16 cellular contexts compared by ENCODE assay signal in the genomic region with DNA sequence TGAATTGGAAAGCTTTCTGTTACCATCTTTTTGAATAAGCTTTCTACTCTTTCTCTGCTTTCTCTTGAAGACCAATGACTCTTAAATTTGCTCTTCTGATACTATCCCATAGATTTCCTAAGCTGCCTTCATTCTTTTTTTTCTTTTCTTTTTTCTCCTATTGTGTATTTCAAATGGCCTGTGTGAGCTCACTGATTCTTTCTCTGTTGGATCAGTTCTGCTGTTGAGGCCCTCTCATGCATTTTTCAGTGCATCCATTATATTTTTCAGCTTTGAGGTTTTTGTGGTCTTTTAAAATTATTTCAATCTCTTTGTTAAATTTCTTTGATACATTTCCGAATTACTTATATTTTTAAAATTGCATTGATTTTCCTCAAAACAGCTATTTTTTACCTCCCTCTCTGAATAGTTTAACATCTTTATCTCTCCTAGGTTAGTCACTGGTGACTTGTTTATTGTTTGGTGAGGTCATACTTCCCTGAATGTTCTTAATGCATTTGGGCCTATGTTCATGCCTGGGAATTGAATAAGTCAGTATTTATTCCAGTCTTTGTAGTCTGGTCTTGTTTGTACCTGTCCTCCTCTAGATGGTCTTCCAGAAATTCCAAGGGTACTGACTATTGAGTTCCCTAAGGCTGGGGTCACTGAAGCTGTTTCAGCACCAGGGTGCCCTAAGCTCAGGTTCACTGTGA.
A peak's percentile ranks its signal among the peaks of the same experiment; 100 is the strongest.
DNase-seq lines count a peak whose midpoint lies in the region; ATAC-seq, FAIRE-seq and TF ChIP-seq lines count a peak whose summit lies in the region.
"Had no signal": no experiment of that assay in that cellular context is flagged by ENCODE, and none has a peak within 500 bp of the region (broad histone marks: within the 10 kb centered on the region; RNA-seq: fewer than 3 reads in every experiment).

No MANE protein-coding gene starts in this region.

- intact Hi-C loops in HepG2 (cut with micrococcal nuclease; ENCODE audit: unreplicated experiment) (no loop called here), right lobe of liver (cut with DNase I) (no loop called here), heart left ventricle (cut with DNase I) (no loop called here)

- FAIRE-seq in HepG2 (lab: Jason Lieb, UNC): no peak
- FAIRE-seq: GM12878, GM18507 had no signal

- POLR2A ChIA-PET in HepG2 (lab: Yijun Ruan, JAX): no interaction called here

- H3K9me3 ChIP-seq in HepG2 (ENCODE audit: low read length) (no peaks in the 10 kb centered on the region), right lobe of liver (no peaks in the 10 kb centered on the region), heart left ventricle (peaks cover 0 to 17% (median 3%) of the 10 kb centered on the region in 12 donors)

- no peak overlapping the region for H3K4me3 ChIP-seq in HepG2 (replicated peaks in 1 of 3; ENCODE audit: insufficient read depth in 1 of 3, low read depth in 2 of 3, low read length in 3 of 3)
- H3K4me3 ChIP-seq in right lobe of liver: no peak overlapping the region
- no peak overlapping the region for H3K4me3 ChIP-seq in heart left ventricle
- H3K4me3 ChIP-seq: BLaER1 treated with 17β-estradiol and CSF1 and Interleukin-3, amounts not matched to agents 10 nM and 100 nM; GM12878; GM23338 had no signal

- no peak overlapping the region for H2AFZ ChIP-seq in HepG2 (ENCODE audit: low read length)
- H2AFZ ChIP-seq: GM23338 had no signal

- TF ChIP-seq EP300 in HepG2 (IDR thresholded peaks at IDR 0.05; ENCODE audit: low read depth in 2 of 2, low read length in 2 of 2): no peak
- TF ChIP-seq EP300 in HepG2 (CRISPR knock-in tag; IDR thresholded peaks at IDR 0.05; ENCODE audit: borderline replicate concordance): no peak

- peaks cover 0 to 11% of the 10 kb centered on the region in 2 experiments; a peak in 2 of 5 replicates for H3K27me3 ChIP-seq in HepG2 (ENCODE audit: control insufficient read depth in 1 of 2, insufficient read depth in 2 of 2, low read length in 2 of 2)
- H3K27me3 ChIP-seq in right lobe of liver: no peaks in the 10 kb centered on the region
- H3K27me3 ChIP-seq in foreskin keratinocyte: peaks cover 28% of the 10 kb centered on the region
- peaks cover 0 to 23% (median 2%) of the 10 kb centered on the region in 9 donors for H3K27me3 ChIP-seq in heart left ventricle
- H3K27me3 ChIP-seq: BLaER1 treated with 17β-estradiol and CSF1 and Interleukin-3, amounts not matched to agents 10 nM and 100 nM had no signal

- CTCF ChIA-PET in HepG2 (lab: Yijun Ruan, JAX; ENCODE audit: low intra/inter-chr PET ratio, low total read pairs): no interaction called here

- no peaks in the 10 kb centered on the region for H3K36me3 ChIP-seq in HepG2 (replicated peaks in 1 of 2; ENCODE audit: control insufficient read depth in 1 of 2, insufficient read depth in 2 of 2, low read length in 2 of 2)
- H3K36me3 ChIP-seq in right lobe of liver: no peaks in the 10 kb centered on the region
- no peaks in the 10 kb centered on the region for H3K36me3 ChIP-seq in heart left ventricle
- H3K36me3 ChIP-seq: BLaER1 treated with 17β-estradiol and CSF1 and Interleukin-3, amounts not matched to agents 10 nM and 100 nM had no signal

- BruUV-seq in HepG2 (replicated peaks; lab: Mats Ljungman, UMichigan): no TSS peak

- no peak for TF ChIP-seq RAD21 in HepG2 (CRISPR knock-in tag; IDR thresholded peaks at IDR 0.05)

- H3K27ac ChIP-seq in HepG2 (ENCODE audit: extremely low read length, insufficient read depth, low read length) (no peak overlapping the region), right lobe of liver (no peak overlapping the region), foreskin keratinocyte (no peak overlapping the region), heart left ventricle (no peak overlapping the region)
- H3K27ac ChIP-seq: BLaER1 treated with 17β-estradiol and CSF1 and Interleukin-3, amounts not matched to agents 10 nM and 100 nM had no signal

- 20% methylated on average over 1 of the region's 1 CpG for WGBS in HepG2 (ENCODE audit: low lambda C conversion rate)
- 70% methylated on average over 1 of the region's 1 CpG for WGBS in right lobe of liver (ENCODE audit: insufficient coverage, low coverage, low lambda C conversion rate, missing lambda C conversion rate)
- 90 to 98% (median 95%) methylated on average over 1 of the region's 1 CpG for WGBS in heart left ventricle, 4 donors

- H4K20me1 ChIP-seq in HepG2 (ENCODE audit: insufficient read depth, low read length): no peaks in the 10 kb centered on the region
- H4K20me1 ChIP-seq: BLaER1 treated with 17β-estradiol and CSF1 and Interleukin-3, amounts not matched to agents 10 nM and 100 nM had no signal

- H3K4me1 ChIP-seq in HepG2 (ENCODE audit: insufficient read depth, low read length): no peaks in the 10 kb centered on the region
- no peaks in the 10 kb centered on the region for H3K4me1 ChIP-seq in right lobe of liver
- H3K4me1 ChIP-seq in foreskin keratinocyte: peaks cover 4% of the 10 kb centered on the region
- no peaks in the 10 kb centered on the region for H3K4me1 ChIP-seq in heart left ventricle

- TF ChIP-seq POLR2A in HepG2 (IDR thresholded peaks at IDR 0.05; ENCODE audit: insufficient read depth in 1 of 2, low read depth in 2 of 2, low read length in 2 of 2): no peak
- TF ChIP-seq POLR2A in right lobe of liver (IDR thresholded peaks at IDR 0.05): no peak
- TF ChIP-seq POLR2A in heart left ventricle (IDR thresholded peaks at IDR 0.05): no peak

- no peak overlapping the region for H3K9ac ChIP-seq in HepG2 (ENCODE audit: insufficient read depth, low read depth, low read length)
- H3K9ac ChIP-seq: BLaER1 treated with 17β-estradiol and CSF1 and Interleukin-3, amounts not matched to agents 10 nM and 100 nM had no signal

- H3K79me2 ChIP-seq in HepG2 (ENCODE audit: insufficient read depth, low read length): no peaks in the 10 kb centered on the region

- ATAC-seq in HepG2 (no peak), right lobe of liver (no peak), foreskin keratinocyte (peak; percentile 62), heart left ventricle (no peak), GM19467 (IDR thresholded peaks at IDR 0.05; ENCODE audit: unreplicated experiment) (no peak), HG03520 (IDR thresholded peaks at IDR 0.05; ENCODE audit: unreplicated experiment) (no peak)
- ATAC-seq: GM12878, GM23338 had no signal

- no peak for DNase-seq in HepG2 (ENCODE audit: low spot score)
- DNase-seq in right lobe of liver: no peak
- peak; percentile 18 for DNase-seq in amniotic epithelial cell (ENCODE audit: low read depth)
- DNase-seq in foreskin keratinocyte: peak; percentile 73 to 91
- no peak for DNase-seq in heart left ventricle
- DNase-seq in dermis blood vessel endothelial cell: no peak
- DNase-seq: 8988T; CD4-positive, CD25-positive, alpha-beta regulatory T cell; DMS53; H7 had no signal

- no peak overlapping the region for H3K4me2 ChIP-seq in HepG2 (ENCODE audit: low read depth, low read length)
- H3K4me2 ChIP-seq: BLaER1 treated with 17β-estradiol and CSF1 and Interleukin-3, amounts not matched to agents 10 nM and 100 nM; GM23338 had no signal

- in situ Hi-C loops in HepG2 (cut with HindIII; ENCODE audit: extremely low pct_ligation_motif_present, low pct_unique_long_range_greater_than_20kb): no loop called here

- TF ChIP-seq CTCF in HepG2 (CRISPR knock-in tag; IDR thresholded peaks at IDR 0.05): no peak
- TF ChIP-seq CTCF in right lobe of liver (IDR thresholded peaks at IDR 0.05): no peak
- no peak for TF ChIP-seq CTCF in foreskin keratinocyte (conservative IDR thresholded peaks at IDR 0.05)
- no peak for TF ChIP-seq CTCF in heart left ventricle (IDR thresholded peaks at IDR 0.05)

TF ChIP-seq in HepG2, 621 proteins besides CTCF, POLR2A, EP300 and RAD21:
- TF ChIP-seq ZNF160 (CRISPR knock-in tag; IDR thresholded peaks at IDR 0.05) (peak; percentile 97), JUNB (CRISPR knock-in tag; IDR thresholded peaks at IDR 0.05; ENCODE audit: borderline replicate concordance) (no peak), ZNF572 (CRISPR knock-in tag; IDR thresholded peaks at IDR 0.05) (no peak)

Comparison
In these comparisons a context has a peak if more than half of its experiments do, and no peak if none do; other contexts are left out.
1. DNase-seq: peak in amniotic epithelial cell (single experiment) and foreskin keratinocyte (2 of 2); none in HepG2 (single experiment), right lobe of liver (0 of 3), heart left ventricle (0 of 5) and dermis blood vessel endothelial cell (single experiment).